ENCODE assay signal across 32 cellular contexts in genomic region chr1:182381962-182382819, GRCh38. TPM values are rescaled to one million over a fixed set of nuclear protein-coding genes. Genes with fewer than 3 reads are reported as not detected.
DNase-seq lines count a peak whose midpoint lies in the region; ATAC-seq, FAIRE-seq and TF ChIP-seq lines count a peak whose summit lies in the region.
"Had no signal": no experiment of that assay in that cellular context is flagged by ENCODE, and none has a peak within 500 bp of the region (broad histone marks: within the 10 kb centered on the region; RNA-seq: fewer than 3 reads in every experiment).

No MANE protein-coding gene starts in this region.

- H3K9me3 Mint-ChIP-seq in progenitor cell of endocrine pancreas (ENCODE audit: low read depth) = no peaks in the 10 kb centered on the region
- H3K9me3 Mint-ChIP-seq in neural progenitor cell = no peaks in the 10 kb centered on the region
- H3K9me3 Mint-ChIP-seq: activated naive CD4-positive, alpha-beta T cell treated with anti-CD3 and anti-CD28 coated beads, Interleukin-2, amount 50 U/mL, for 24 hours; neural crest cell had no signal

- H3K27me3 Mint-ChIP-seq in progenitor cell of endocrine pancreas (no peaks in the 10 kb centered on the region), neural progenitor cell (ENCODE audit: insufficient read depth, low read depth) (no peaks in the 10 kb centered on the region)
- H3K27me3 Mint-ChIP-seq: activated naive CD4-positive, alpha-beta T cell treated with anti-CD3 and anti-CD28 coated beads, Interleukin-2, amount 50 U/mL, for 24 hours had no signal

- H3K27me3 ChIP-seq in esophagus squamous epithelium = no peaks in the 10 kb centered on the region
- no peaks in the 10 kb centered on the region for H3K27me3 ChIP-seq in neural progenitor cell
- H3K27me3 ChIP-seq: Peyer's patch, tibial artery had no signal

- H3K4me1 ChIP-seq in esophagus squamous epithelium (peaks cover 6 to 84% (median 34%) of the 10 kb centered on the region in 3 donors), neural progenitor cell (no peaks in the 10 kb centered on the region)
- H3K4me1 ChIP-seq: Peyer's patch had no signal

- ATAC-seq in left ventricle myocardium superior (peak; percentile 10), Right ventricle myocardium superior (ENCODE audit: poor library complexity) (no peak)

- H3K4me1 Mint-ChIP-seq in progenitor cell of endocrine pancreas (ENCODE audit: low read depth) (peaks cover 26% of the 10 kb centered on the region), neural progenitor cell (peaks cover under 1% of the 10 kb centered on the region)
- H3K4me1 Mint-ChIP-seq: activated naive CD4-positive, alpha-beta T cell treated with anti-CD3 and anti-CD28 coated beads, Interleukin-2, amount 50 U/mL, for 24 hours had no signal

- no peaks in the 10 kb centered on the region for H3K9me3 ChIP-seq in esophagus squamous epithelium
- no peaks in the 10 kb centered on the region for H3K9me3 ChIP-seq in neural progenitor cell (ENCODE audit: low read depth)
- H3K9me3 ChIP-seq: Caco-2, Peyer's patch, tibial artery had no signal

- DNase-seq in left ventricle myocardium superior = no peak
- DNase-seq in Right ventricle myocardium superior = no peak
- no peak for DNase-seq in esophagus squamous epithelium (lab: John Stamatoyannopoulos, UW)
- DNase-seq in progenitor cell of endocrine pancreas (ENCODE audit: low spot score, unreplicated experiment) = no peak
- no peak for DNase-seq in stimulated activated CD8-positive, alpha-beta memory T cell treated with anti-CD3 and anti-CD28 coated beads, Interleukin-4, amount 100 ng/mL, for 48 hours
- no peak for DNase-seq in NCI-H510A (lab: John Stamatoyannopoulos, UW)
- no peak for DNase-seq in neural progenitor cell (ENCODE audit: low spot score)
- DNase-seq in GM19239 (ENCODE audit: insufficient read length, low spot score) = no peak
- DNase-seq: Caco-2; cerebellar nuclear complex; effector CD4-positive, alpha-beta T cell; GOT3; left cardiac atrium; midbrain; NCI-H1105; NCI-H2029 treated with DMSO at 0.1 percent for 48 hours; NCI-H226; NK-92 treated with Interleukin-12 subunit alpha and Interleukin-12 subunit beta, amount 100 ng/mL, for 24 hours; Peyer's patch; stimulated activated CD4-positive, alpha-beta T cell treated with anti-CD3 and anti-CD28 coated beads, Interleukin-4, amount 100 ng/mL, for 1 hour; stimulated activated naive CD4-positive, alpha-beta T cell treated with Interleukin-2 at 50 U/mL for 16 hours; tibial artery; WERI-Rb-1 had no signal

- no peak for TF ChIP-seq POLR2A in esophagus squamous epithelium (IDR thresholded peaks at IDR 0.05)

- H3K9ac ChIP-seq in neural progenitor cell = no peak overlapping the region

- H3K27ac Mint-ChIP-seq in progenitor cell of endocrine pancreas (peak overlapping the region; percentile 76), neural progenitor cell (no peak overlapping the region)
- H3K27ac Mint-ChIP-seq: activated naive CD4-positive, alpha-beta T cell treated with anti-CD3 and anti-CD28 coated beads, Interleukin-2, amount 50 U/mL, for 24 hours had no signal

- WGBS in esophagus squamous epithelium, 2 donors = 78 to 81% methylated on average over 9 of the region's 9 CpGs

- H3K4me3 ChIP-seq in esophagus squamous epithelium (no peak overlapping the region), neural progenitor cell (no peak overlapping the region)
- H3K4me3 ChIP-seq: Peyer's patch, smooth muscle cell, tibial artery had no signal

- H3K27ac ChIP-seq in esophagus squamous epithelium = peak overlapping the region in 3 of 4 donors; percentile 22 to 75 (median 40)
- H3K27ac ChIP-seq in neural progenitor cell = no peak overlapping the region
- H3K27ac ChIP-seq: Peyer's patch, tibial artery, WERI-Rb-1 had no signal

- peaks cover 31 to 63% (median 46%) of the 10 kb centered on the region in 3 donors for H3K36me3 ChIP-seq in esophagus squamous epithelium
- H3K36me3 ChIP-seq in neural progenitor cell = peaks cover 39% of the 10 kb centered on the region

- no peak for FAIRE-seq in GM19239 (lab: Jason Lieb, UNC)
- FAIRE-seq: astrocyte had no signal

- no peak for TF ChIP-seq CTCF in esophagus squamous epithelium (IDR thresholded peaks at IDR 0.05)
- no peak for TF ChIP-seq CTCF in progenitor cell of endocrine pancreas (IDR thresholded peaks at IDR 0.05; ENCODE audit: unreplicated experiment)
- no peak for TF ChIP-seq CTCF in neural progenitor cell (IDR thresholded peaks at IDR 0.05)

- peaks cover 37% of the 10 kb centered on the region for H3K79me2 ChIP-seq in neural progenitor cell (ENCODE audit: low read depth)

- no peak overlapping the region for H3K4me3 Mint-ChIP-seq in progenitor cell of endocrine pancreas (ENCODE audit: low read depth)
- H3K4me3 Mint-ChIP-seq in neural progenitor cell = no peak overlapping the region
- H3K4me3 Mint-ChIP-seq: activated naive CD4-positive, alpha-beta T cell treated with anti-CD3 and anti-CD28 coated beads, Interleukin-2, amount 50 U/mL, for 24 hours; neural crest cell had no signal

- peaks cover 77% of the 10 kb centered on the region for H3F3A ChIP-seq in neural progenitor cell (ENCODE audit: low read depth)

- no peak overlapping the region for H3K4me2 ChIP-seq in neural progenitor cell
- H3K4me2 ChIP-seq: smooth muscle cell had no signal

- H4K20me1 ChIP-seq in neural progenitor cell (ENCODE audit: low read depth) = peaks cover 72% of the 10 kb centered on the region

- H3K36me3 Mint-ChIP-seq in progenitor cell of endocrine pancreas (ENCODE audit: insufficient read depth) = peaks cover 50% of the 10 kb centered on the region
- peaks cover 52% of the 10 kb centered on the region for H3K36me3 Mint-ChIP-seq in neural progenitor cell

- no peak overlapping the region for H2AFZ ChIP-seq in neural progenitor cell (replicated peaks)

- intact Hi-C loops in left ventricle myocardium superior (cut with micrococcal nuclease) (no loop called here), Right ventricle myocardium superior (cut with DNase I) (no loop called here), esophagus squamous epithelium (cut with DNase I) (no loop called here)

RNA-seq across cellular contexts. Expression of gene GLUL, which starts 9.4 kb away (rescaled TPM):
- total RNA-seq in left ventricle myocardium superior = 377 TPM
- total RNA-seq in Right ventricle myocardium superior = 384 TPM
- total RNA-seq in esophagus squamous epithelium = 1,000 to 10,000 TPM in 3 of 4 donors, 100 to 1,000 TPM in 1; 597 to 1,638 (median 1,035) TPM
- total RNA-seq in progenitor cell of endocrine pancreas = 666 and 734 TPM in 2 replicates
- total RNA-seq in neural progenitor cell (ENCODE audit: low replicate concordance) = 428 and 695 TPM in 2 replicates

RNA-seq across cellular contexts. Expression of gene TEDDM1, which starts 18.3 kb away (rescaled TPM):
- total RNA-seq in left ventricle myocardium superior (not detected), Right ventricle myocardium superior (not detected), esophagus squamous epithelium (not detected), progenitor cell of endocrine pancreas (not detected in 2 replicates), neural progenitor cell (ENCODE audit: low replicate concordance) (not detected in 2 replicates)
- total RNA-seq: astrocyte; Caco-2; Daoy; fibroblast of lung; left cardiac atrium; neural crest cell; Peyer's patch; pulmonary artery endothelial cell; SK-MEL-5; smooth muscle cell; T-helper 1 cell treated with Interleukin-12 subunit alpha and Interleukin-12 subunit beta and Interleukin-4 antibody, amounts not matched to agents 30 ng/mL and 1 ng/mL, for 36 hours had no signal
